ENCODE assay signal across 22 cellular contexts in the genomic region with DNA sequence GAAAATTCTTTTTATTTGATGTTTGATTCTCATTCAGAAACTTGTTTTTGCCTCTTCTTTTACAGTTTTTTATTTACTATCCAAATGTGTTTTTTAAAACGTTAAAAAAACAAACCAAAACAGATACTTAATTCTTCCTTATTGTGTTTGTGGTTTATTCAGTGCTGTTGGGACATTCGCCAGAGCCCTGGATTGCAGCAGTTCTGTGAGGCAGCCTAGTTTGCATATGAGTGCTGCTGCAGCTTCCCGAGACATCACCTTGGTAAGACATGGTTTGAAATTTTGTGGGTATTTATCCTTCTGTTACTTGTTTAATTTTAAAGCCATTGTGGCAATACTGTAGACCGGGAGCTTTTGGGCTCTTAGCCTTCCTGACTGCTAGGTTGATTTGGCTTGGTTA.
A peak's percentile ranks its signal among the peaks of the same experiment; 100 is the strongest.
DNase-seq lines count a peak whose midpoint lies in the region; ATAC-seq, FAIRE-seq and TF ChIP-seq lines count a peak whose summit lies in the region.
"Had no signal": no experiment of that assay in that cellular context is flagged by ENCODE, and none has a peak within 500 bp of the region (broad histone marks: within the 10 kb centered on the region; RNA-seq: fewer than 3 reads in every experiment).

No MANE protein-coding gene starts in this region.

- no peak overlapping the region for H3K4me3 Mint-ChIP-seq in activated naive CD4-positive, alpha-beta T cell treated with anti-CD3 and anti-CD28 coated beads, Interleukin-2, amount 10 ng/mL, durations not matched to agents 7 days and 5 days
- no peak overlapping the region for H3K4me3 Mint-ChIP-seq in astrocyte (ENCODE audit: unreplicated experiment)
- H3K4me3 Mint-ChIP-seq: activated CD4-positive, alpha-beta memory T cell treated with anti-CD3 and anti-CD28 coated beads, Interleukin-2, amount 10 ng/mL, durations not matched to agents 7 days and 5 days; dendritic cell treated with granulocyte-macrophage colony-stimulating factor and Interleukin-4, amounts not matched to agents 40 ng/mL and 50 ng/mL, for 4 days; stimulated activated memory B cell treated with anti-CD40 and anti-IgM and Interleukin-4, amounts not matched to agents 10 μg/mL and 1 μg/mL and 100 μg/mL, for 72 hours had no signal

- H3K4me1 Mint-ChIP-seq in activated naive CD4-positive, alpha-beta T cell treated with anti-CD3 and anti-CD28 coated beads, Interleukin-2, amount 10 ng/mL, durations not matched to agents 7 days and 5 days = peaks cover 19% of the 10 kb centered on the region
- peaks cover 6% of the 10 kb centered on the region for H3K4me1 Mint-ChIP-seq in astrocyte (ENCODE audit: low read depth, unreplicated experiment)

- peak overlapping the region; percentile 2 for H3K27ac Mint-ChIP-seq in activated naive CD4-positive, alpha-beta T cell treated with anti-CD3 and anti-CD28 coated beads, Interleukin-2, amount 10 ng/mL, durations not matched to agents 7 days and 5 days
- H3K27ac Mint-ChIP-seq in astrocyte (ENCODE audit: unreplicated experiment) = no peak overlapping the region
- H3K27ac Mint-ChIP-seq: activated CD4-positive, alpha-beta memory T cell treated with anti-CD3 and anti-CD28 coated beads, Interleukin-2, amount 10 ng/mL, durations not matched to agents 7 days and 5 days; dendritic cell treated with granulocyte-macrophage colony-stimulating factor and Interleukin-4, amounts not matched to agents 40 ng/mL and 50 ng/mL, for 4 days; stimulated activated memory B cell treated with anti-CD40 and anti-IgM and Interleukin-4, amounts not matched to agents 10 μg/mL and 1 μg/mL and 100 μg/mL, for 72 hours had no signal

- no peak overlapping the region for H3K4me2 ChIP-seq in astrocyte (ENCODE audit: low read length)
- H3K4me2 ChIP-seq: hepatocyte had no signal

- H4K20me1 ChIP-seq in astrocyte (ENCODE audit: insufficient read depth, low read length) = peaks cover 7% of the 10 kb centered on the region

- H3K27me3 ChIP-seq in astrocyte (ENCODE audit: insufficient read depth, low read length) = no peaks in the 10 kb centered on the region
- H3K27me3 ChIP-seq: esophagus squamous epithelium, hepatocyte, upper lobe of left lung had no signal

- ATAC-seq in GM21447 (IDR thresholded peaks at IDR 0.05; ENCODE audit: unreplicated experiment) (no peak), HG02970 (IDR thresholded peaks at IDR 0.05; ENCODE audit: low FRiP score, unreplicated experiment) (no peak)
- ATAC-seq: PC-3; stimulated activated memory B cell treated with anti-CD40 and anti-IgM and Interleukin-4, amounts not matched to agents 10 μg/mL and 1 μg/mL and 100 μg/mL, for 72 hours had no signal

- no peak for DNase-seq in activated naive CD4-positive, alpha-beta T cell treated with anti-CD3 and anti-CD28 coated beads, Interleukin-2, amount 10 ng/mL, durations not matched to agents 7 days and 5 days
- no peak for DNase-seq in activated naive CD4-positive, alpha-beta T cell treated with Interleukin-2 at 50 U/mL for 16 hours
- peak; percentile 22 for DNase-seq in astrocyte (ENCODE audit: low read depth)
- DNase-seq in iris pigment epithelial cell (ENCODE audit: low read depth) = peak; percentile 66
- DNase-seq in activated effector memory CD4-positive, alpha-beta T cell treated with Interleukin-2 at 50 U/mL for 16 hours = no peak
- DNase-seq in kidney = no peak
- DNase-seq: ACHN; activated CD4-positive, alpha-beta memory T cell treated with anti-CD3 and anti-CD28 coated beads, Interleukin-2, amount 10 ng/mL, durations not matched to agents 7 days and 5 days; COR-L47; esophagus squamous epithelium; GF-D8; Kasumi-1; NCI-H1436 treated with DMSO at 0.1 percent for 48 hours; NCI-H446 treated with DMSO at 0.1 percent for 48 hours; PC-3; upper lobe of left lung had no signal

- intact Hi-C loops in kidney (cut with DNase I) = no loop called here

- CTCF ChIA-PET in activated naive CD4-positive, alpha-beta T cell treated with anti-CD3 and anti-CD28 coated beads, Interleukin-2, amount 10 ng/mL, durations not matched to agents 7 days and 5 days (lab: Charles Lee) = no interaction called here

- no peaks in the 10 kb centered on the region for H3K9me3 ChIP-seq in astrocyte (ENCODE audit: insufficient read depth, low read depth, low read length)
- H3K9me3 ChIP-seq in kidney (ENCODE audit: control insufficient read depth in 1 of 2, low read length in 2 of 2) = no peaks in the 10 kb centered on the region
- H3K9me3 ChIP-seq: esophagus squamous epithelium, upper lobe of left lung had no signal

- no peak for FAIRE-seq in astrocyte (lab: Jason Lieb, UNC)
- no peak for FAIRE-seq in kidney (lab: Jason Lieb, UNC)

- TF ChIP-seq CTCF in astrocyte (IDR thresholded peaks at IDR 0.05; ENCODE audit: insufficient read depth, low read depth, low read length) (no peak), kidney (IDR thresholded peaks at IDR 0.05; ENCODE audit: borderline replicate concordance, extremely low read depth, insufficient read depth) (no peak)

- no peak overlapping the region for H3K27ac ChIP-seq in astrocyte (ENCODE audit: low read depth, low read length)
- no peak overlapping the region for H3K27ac ChIP-seq in kidney (ENCODE audit: low read depth in 2 of 2, low read length in 2 of 2)
- H3K27ac ChIP-seq: esophagus squamous epithelium, hepatocyte, parathyroid adenoma, upper lobe of left lung had no signal

- H3K36me3 ChIP-seq in astrocyte (ENCODE audit: insufficient read depth, low read length) = no peaks in the 10 kb centered on the region
- peaks cover 3 to 5% of the 10 kb centered on the region in 2 donors for H3K36me3 ChIP-seq in kidney (ENCODE audit: control insufficient read depth in 1 of 2, insufficient read depth in 2 of 2, low read length in 2 of 2)

- no peaks in the 10 kb centered on the region for H3K79me2 ChIP-seq in astrocyte (ENCODE audit: insufficient read depth, low read length)
- H3K79me2 ChIP-seq: parathyroid adenoma had no signal

- H3K4me1 ChIP-seq in astrocyte (ENCODE audit: insufficient read depth, low read length) (no peaks in the 10 kb centered on the region), kidney (ENCODE audit: control insufficient read depth in 1 of 2, insufficient read depth in 1 of 2, low read depth in 1 of 2, low read length in 2 of 2) (peaks cover 0 to 2% of the 10 kb centered on the region in 2 donors)

- H3K9me3 Mint-ChIP-seq in activated naive CD4-positive, alpha-beta T cell treated with anti-CD3 and anti-CD28 coated beads, Interleukin-2, amount 10 ng/mL, durations not matched to agents 7 days and 5 days = no peaks in the 10 kb centered on the region
- no peaks in the 10 kb centered on the region for H3K9me3 Mint-ChIP-seq in astrocyte (ENCODE audit: unreplicated experiment)
- H3K9me3 Mint-ChIP-seq: activated CD4-positive, alpha-beta memory T cell treated with anti-CD3 and anti-CD28 coated beads, Interleukin-2, amount 10 ng/mL, durations not matched to agents 7 days and 5 days; dendritic cell treated with granulocyte-macrophage colony-stimulating factor and Interleukin-4, amounts not matched to agents 40 ng/mL and 50 ng/mL, for 4 days; stimulated activated memory B cell treated with anti-CD40 and anti-IgM and Interleukin-4, amounts not matched to agents 10 μg/mL and 1 μg/mL and 100 μg/mL, for 72 hours had no signal

- H2AFZ ChIP-seq in astrocyte (ENCODE audit: low read depth, low read length) = no peak overlapping the region
- H2AFZ ChIP-seq: hepatocyte, parathyroid adenoma had no signal

- H3K36me3 Mint-ChIP-seq in activated naive CD4-positive, alpha-beta T cell treated with anti-CD3 and anti-CD28 coated beads, Interleukin-2, amount 10 ng/mL, durations not matched to agents 7 days and 5 days = peaks cover 14% of the 10 kb centered on the region
- peaks cover 12% of the 10 kb centered on the region for H3K36me3 Mint-ChIP-seq in astrocyte (ENCODE audit: low read depth, unreplicated experiment)

- H3K27me3 Mint-ChIP-seq in activated naive CD4-positive, alpha-beta T cell treated with anti-CD3 and anti-CD28 coated beads, Interleukin-2, amount 10 ng/mL, durations not matched to agents 7 days and 5 days = no peaks in the 10 kb centered on the region
- H3K27me3 Mint-ChIP-seq in astrocyte (ENCODE audit: low read depth, unreplicated experiment) = no peaks in the 10 kb centered on the region
- H3K27me3 Mint-ChIP-seq: activated CD4-positive, alpha-beta memory T cell treated with anti-CD3 and anti-CD28 coated beads, Interleukin-2, amount 10 ng/mL, durations not matched to agents 7 days and 5 days; dendritic cell treated with granulocyte-macrophage colony-stimulating factor and Interleukin-4, amounts not matched to agents 40 ng/mL and 50 ng/mL, for 4 days; stimulated activated memory B cell treated with anti-CD40 and anti-IgM and Interleukin-4, amounts not matched to agents 10 μg/mL and 1 μg/mL and 100 μg/mL, for 72 hours had no signal

- H3K9ac ChIP-seq in astrocyte (ENCODE audit: low read length) (no peak overlapping the region), kidney (ENCODE audit: low read length in 2 of 2) (no peak overlapping the region)
- H3K9ac ChIP-seq: parathyroid adenoma had no signal

- H3K4me3 ChIP-seq in astrocyte (ENCODE audit: insufficient read depth, low read depth, low read length) (no peak overlapping the region), kidney (ENCODE audit: low read length in 2 of 2) (no peak overlapping the region)
- H3K4me3 ChIP-seq: esophagus squamous epithelium, hepatocyte, upper lobe of left lung had no signal

Comparison
In these comparisons a context has a peak if more than half of its experiments do, and no peak if none do; other contexts are left out.
1. DNase-seq: peak in astrocyte (single experiment) and iris pigment epithelial cell (single experiment); none in activated naive CD4-positive, alpha-beta T cell treated with anti-CD3 and anti-CD28 coated beads, Interleukin-2, amount 10 ng/mL, durations not matched to agents 7 days and 5 days (single experiment), activated naive CD4-positive, alpha-beta T cell treated with Interleukin-2 at 50 U/mL for 16 hours (single experiment), activated effector memory CD4-positive, alpha-beta T cell treated with Interleukin-2 at 50 U/mL for 16 hours (single experiment) and kidney (single experiment).